Comparison of ENCODE assay signal across 9 cellular contexts in the genomic region with DNA sequence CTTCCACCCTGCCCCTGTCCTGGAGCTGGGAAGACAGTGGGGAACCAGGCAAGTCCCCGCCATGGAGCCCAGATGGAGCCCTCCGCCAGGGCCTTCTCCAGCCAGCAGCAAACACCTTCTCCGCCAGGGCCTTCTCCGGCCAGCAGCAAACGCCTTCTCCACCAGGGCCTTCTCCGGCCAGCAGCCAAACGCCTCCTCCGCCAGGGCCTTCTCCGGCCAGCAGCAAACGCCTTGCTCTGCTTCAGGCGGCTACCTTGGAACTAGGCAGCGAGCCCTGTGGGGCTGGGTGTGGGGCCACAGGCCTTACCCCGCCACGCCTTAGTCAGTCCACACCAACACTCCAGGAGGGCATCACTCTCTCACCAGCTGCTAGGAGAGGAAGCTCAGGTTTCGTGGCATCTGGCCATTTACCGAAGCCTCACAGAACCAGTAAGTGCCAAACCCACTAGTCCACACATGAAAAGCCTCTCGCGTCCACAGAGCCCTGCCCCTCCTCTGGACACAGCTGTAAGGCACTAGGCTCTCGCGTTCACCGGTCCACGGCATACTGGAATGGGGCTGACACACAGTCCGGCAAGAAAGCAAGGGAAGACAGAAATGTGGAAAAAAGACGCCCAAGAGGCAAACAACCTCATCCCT. TPM values are rescaled to one million over a fixed set of nuclear protein-coding genes. Genes with fewer than 3 reads are reported as not detected.
DNase-seq lines count a peak whose midpoint lies in the region; ATAC-seq, FAIRE-seq and TF ChIP-seq lines count a peak whose summit lies in the region.
"Had no signal": no experiment of that assay in that cellular context is flagged by ENCODE, and none has a peak within 500 bp of the region (broad histone marks: within the 10 kb centered on the region; RNA-seq: fewer than 3 reads in every experiment).

No MANE protein-coding gene starts in this region.

- no peak overlapping the region for H2BK20ac ChIP-seq in H1 (ENCODE audit: low read length)

- no peak for TF ChIP-seq EP300 in H1 (IDR thresholded peaks at IDR 0.05; ENCODE audit: borderline replicate concordance in 1 of 2, low read depth in 2 of 2, low read length in 2 of 2)

- no peak overlapping the region for H2BK15ac ChIP-seq in H1 (ENCODE audit: low read length)
- H2BK15ac ChIP-seq in neuronal stem cell (ENCODE audit: low read length), result no peak overlapping the region

- no peaks in the 10 kb centered on the region; a peak in 1 of 7 replicates for H3K27me3 ChIP-seq in H1 (replicated peaks in 1 of 4; ENCODE audit: control insufficient read depth in 3 of 4, extremely low read depth in 1 of 4, insufficient read depth in 3 of 4, low read length in 3 of 4)
- no peaks in the 10 kb centered on the region for H3K27me3 ChIP-seq in neuronal stem cell (ENCODE audit: control insufficient read depth in 3 of 3, insufficient read depth in 3 of 3, low read depth in 1 of 3, low read length in 3 of 3)

- no peak overlapping the region for H3K4me2 ChIP-seq in H1 (ENCODE audit: insufficient read depth in 1 of 2, low read depth in 2 of 2, low read length in 2 of 2)
- H3K4me2 ChIP-seq in neuronal stem cell (ENCODE audit: insufficient read depth, low read length, poor library complexity, severe bottlenecking), result no peak overlapping the region

- H4K5ac ChIP-seq in H1 (ENCODE audit: insufficient read length, low read depth, low read length), result no peak overlapping the region

- no peak overlapping the region for H3K23ac ChIP-seq in H1 (ENCODE audit: insufficient read length)
- H3K23ac ChIP-seq in neuronal stem cell (ENCODE audit: low read depth, low read length, poor library complexity), result peak overlapping the region; percentile 11

- ATAC-seq in GM21515 (IDR thresholded peaks at IDR 0.05; ENCODE audit: unreplicated experiment), result no peak

- H3K14ac ChIP-seq in H1 (ENCODE audit: insufficient read length) (no peak overlapping the region), neuronal stem cell (ENCODE audit: low read length) (no peak overlapping the region)

- H3K36me3 ChIP-seq in H1 (ENCODE audit: control insufficient read depth in 2 of 4, insufficient read depth in 4 of 4, low read length in 3 of 4) (no peaks in the 10 kb centered on the region; a peak in 4 of 8 replicates), neuronal stem cell (replicated peaks in 1 of 2; ENCODE audit: control insufficient read depth in 2 of 2, insufficient read depth in 2 of 2, low read length in 2 of 2) (peaks cover 4 to 8% of the 10 kb centered on the region in 2 donors)

- no peak for TF ChIP-seq POLR2A in H1 (IDR thresholded peaks at IDR 0.05; ENCODE audit: control extremely low read depth in 1 of 2, low read depth in 2 of 2, low read length in 2 of 2)

- H3K79me2 ChIP-seq in H1 (ENCODE audit: control insufficient read depth in 1 of 2, insufficient read depth in 2 of 2, low read length in 2 of 2), result peaks cover 5 to 91% of the 10 kb centered on the region in 2 experiments

- H3K27ac ChIP-seq in H1 (ENCODE audit: low read depth, low read length) (no peak overlapping the region), neuronal stem cell (replicated peaks; ENCODE audit: low read length) (no peak overlapping the region)

- H3K23me2 ChIP-seq in H1 (ENCODE audit: low read depth, low read length), result peaks cover 4% of the 10 kb centered on the region; the same call in 1 of the 2 replicates

- no peak overlapping the region for H2BK5ac ChIP-seq in H1 (ENCODE audit: low read depth, low read length)
- no peak overlapping the region for H2BK5ac ChIP-seq in neuronal stem cell (ENCODE audit: low read length)

- H2BK12ac ChIP-seq in H1 (ENCODE audit: low read depth, low read length), result no peak overlapping the region
- no peak overlapping the region for H2BK12ac ChIP-seq in neuronal stem cell (ENCODE audit: low read length)

- H3K9ac ChIP-seq in H1 (replicated peaks in 1 of 4; ENCODE audit: extremely low read depth in 1 of 4, low read depth in 3 of 4, low read length in 3 of 4) (no peak overlapping the region; a peak in 1 of 7 replicates), neuronal stem cell (ENCODE audit: low read depth, low read length, poor library complexity) (no peak overlapping the region)

- no peak overlapping the region for H3K4ac ChIP-seq in H1 (replicated peaks; ENCODE audit: insufficient read length, low read depth, low read length)
- H3K4ac ChIP-seq in neuronal stem cell (ENCODE audit: low read length), result no peak overlapping the region

- H3K79me1 ChIP-seq in H1 (ENCODE audit: low read depth, low read length) (peaks cover 45% of the 10 kb centered on the region), neuronal stem cell (ENCODE audit: low read depth, low read length) (peaks cover 40% of the 10 kb centered on the region)

- WGBS in H1 (ENCODE audit: extremely low coverage in 1 of 2, insufficient coverage in 1 of 2, insufficient read length in 1 of 2, insufficient replicate concordance in 2 of 2, low coverage in 1 of 2, low lambda C conversion rate in 2 of 2, missing lambda C conversion rate in 1 of 2), 2 experiments, result 90% methylated on average over 19 of the region's 24 CpGs; no CpG with 5 or more reads in 1 of the 2 experiments
- WGBS in neuronal stem cell (ENCODE audit: extremely low coverage in 2 of 2, insufficient read length in 2 of 2, insufficient replicate concordance in 1 of 2), 2 donors, result no CpG with 5 or more reads among the region's 24 CpGs

- no peak for TF ChIP-seq RAD21 in H1 (IDR thresholded peaks at IDR 0.05 in 1 of 2, conservative IDR thresholded peaks at IDR 0.05 in 1 of 2; ENCODE audit: low read depth in 2 of 2, low read length in 2 of 2)

- H2AK5ac ChIP-seq in H1 (ENCODE audit: low read depth, low read length) (no peak overlapping the region), neuronal stem cell (ENCODE audit: low read depth, low read length) (no peak overlapping the region)

- no peak overlapping the region for H3K56ac ChIP-seq in H1 (replicated peaks; ENCODE audit: insufficient read length, low read depth, low read length)

- POLR2A ChIA-PET in H1 (lab: Charles Lee; ENCODE audit: partially characterized antibody), result interaction anchor here (0.6 to 0.7 kb wide), 2 partner anchors 12 to 16 kb away, joined by 3 read pairs; no protein-coding TSS in a partner anchor

- H3K4me3 ChIP-seq in H1 (ENCODE audit: extremely low read depth in 1 of 4, insufficient read depth in 2 of 4, low read depth in 3 of 4, low read length in 4 of 4), result no peak overlapping the region
- peak overlapping the region in 1 of 2 donors; percentile 8 for H3K4me3 ChIP-seq in neuronal stem cell (ENCODE audit: low read length in 2 of 2)

- H4K91ac ChIP-seq in H1 (replicated peaks; ENCODE audit: insufficient read length, low read length), result no peak overlapping the region
- H4K91ac ChIP-seq in neuronal stem cell (ENCODE audit: low read depth, low read length, poor library complexity), result no peak overlapping the region

- H2AFZ ChIP-seq in H1 (ENCODE audit: low read length), result no peak overlapping the region
- no peak overlapping the region for H2AFZ ChIP-seq in neuronal stem cell (ENCODE audit: low read length)

- no peaks in the 10 kb centered on the region for H3K9me3 ChIP-seq in H1 (ENCODE audit: insufficient read depth in 2 of 2, low read depth in 1 of 2, low read length in 1 of 2)
- H3K9me3 ChIP-seq in neuronal stem cell (replicated peaks in 1 of 2; ENCODE audit: control insufficient read depth in 2 of 2, insufficient read depth in 1 of 2, low read depth in 1 of 2, low read length in 2 of 2), result no peaks in the 10 kb centered on the region

- no peak for TF ChIP-seq CTCF in H1 (IDR thresholded peaks at IDR 0.05; ENCODE audit: control extremely low read depth in 1 of 3, insufficient read depth in 1 of 3, low read depth in 1 of 3, low read length in 3 of 3)

- H4K8ac ChIP-seq in H1 (ENCODE audit: extremely low read depth, insufficient read depth, low read length) (0 out of 2 replicates have a peak overlapping the region, but pooled peaks have one; percentile 14), neuronal stem cell (ENCODE audit: low read depth, low read length) (no peak overlapping the region)

- no peak for FAIRE-seq in H1 (lab: Jason Lieb, UNC)
- FAIRE-seq: G401.6 had no signal

- H3K18ac ChIP-seq in H1 (ENCODE audit: extremely low read depth, low read length) (no peak overlapping the region), neuronal stem cell (ENCODE audit: low read length) (no peak overlapping the region)

- H3K4me1 ChIP-seq in H1 (replicated peaks in 1 of 4; ENCODE audit: control insufficient read depth in 3 of 4, insufficient read depth in 4 of 4, low read length in 3 of 4), result peaks cover 0 to 12% (median 1%) of the 10 kb centered on the region in 4 experiments; a peak in 3 of 7 replicates
- H3K4me1 ChIP-seq in neuronal stem cell (ENCODE audit: control insufficient read depth in 2 of 2, insufficient read depth in 1 of 2, low read depth in 1 of 2, low read length in 2 of 2), result peaks cover 13 to 33% of the 10 kb centered on the region in 2 donors

- DNase-seq in Ammon's horn (ENCODE audit: low spot score) (peak; percentile 58), NCI-H2196 (lab: John Stamatoyannopoulos, UW; ENCODE audit: unreplicated experiment) (peak; percentile 80), H1 (ENCODE audit: low read depth in 1 of 2, low spot score in 2 of 2) (no peak), neuronal stem cell (ENCODE audit: low spot score) (no peak), NCI-H345 treated with DMSO at 0.1 percent for 48 hours (lab: John Stamatoyannopoulos, UW; ENCODE audit: unreplicated experiment) (no peak), NCI-H510A treated with DMSO at 0.1 percent for 48 hours (lab: John Stamatoyannopoulos, UW) (no peak)
- no peak for DNase-seq in activated CD4-positive, alpha-beta T cell treated with anti-CD3 and anti-CD28 coated beads, Interleukin-2, amount 50 U/mL, for 1 hour

- CTCF ChIA-PET in H1 (lab: Charles Lee; ENCODE audit: partially characterized antibody), result interaction anchor here (1.1 to 3.7 kb wide), 6 partner anchors 9 to 32 kb away, joined by 3 to 19 read pairs (median 5); no protein-coding TSS in a partner anchor

- peaks cover 28 to 58% of the 10 kb centered on the region in 2 experiments for H4K20me1 ChIP-seq in H1 (replicated peaks in 1 of 2; ENCODE audit: control insufficient read depth in 1 of 2, insufficient read depth in 2 of 2, low read length in 2 of 2)

- H2BK120ac ChIP-seq in H1 (replicated peaks; ENCODE audit: low read depth, low read length), result no peak overlapping the region
- H2BK120ac ChIP-seq in neuronal stem cell (ENCODE audit: low read depth, low read length), result no peak overlapping the region

TF ChIP-seq in H1, 55 proteins besides CTCF, POLR2A, EP300 and RAD21 (continues in another document):
- TF ChIP-seq POLR2AphosphoS5 (IDR thresholded peaks at IDR 0.05; ENCODE audit: low read depth, low read length), result no peak

RNA-seq across cellular contexts. Expression of gene MLLT1, which starts 41.0 kb away (rescaled TPM):
- 42.4 and 45.1 TPM in 2 replicates for total RNA-seq in H1 (2021; fragmentation: NEBNext Ultra II Directional; extraction: Animal tissue kit (Norgen Biotek cat#: 25700))
- 18.8 and 27.7 TPM in 2 replicates for polyA plus RNA-seq in H1 (2011; rRNA removed)
- 19.7 TPM for polyA plus RNA-seq in H1 (2011; cell fraction: cytosol; rRNA removed)
- polyA plus RNA-seq in H1 (2011; cell fraction: nucleus; rRNA removed), result 74.8 TPM
- 24.7 to 35.8 TPM (median 32.5 TPM) in 4 replicates for polyA plus RNA-seq in H1 (2012, experiment 1 of 2)
- 17.2 TPM for polyA plus RNA-seq in H1 (2012, experiment 2 of 2)
- 22.0 TPM for polyA plus RNA-seq in H1 (2013, experiment 1 of 2)
- 21.5 TPM for polyA plus RNA-seq in H1 (2013, experiment 2 of 2)
- polyA minus RNA-seq in H1 (2011; rRNA and poly(A)+ RNA removed), result 7.1 and 12.4 TPM in 2 replicates
- 42.9 TPM for polyA minus RNA-seq in H1 (2011; cell fraction: cytosol; rRNA and poly(A)+ RNA removed)
- polyA minus RNA-seq in H1 (2011; cell fraction: nucleus; rRNA and poly(A)+ RNA removed), result 13.2 TPM
- polyA plus RNA-seq in neuronal stem cell (2013, experiment 1 of 2), result 43.3 TPM
- 43.5 TPM for polyA plus RNA-seq in neuronal stem cell (2013, experiment 2 of 2)

Comparison
In these comparisons a context has a peak if more than half of its experiments do, and no peak if none do; other contexts are left out.
1. DNase-seq: peak in Ammon's horn (single experiment) and NCI-H2196 (single experiment); none in H1 (0 of 2), neuronal stem cell (single experiment), NCI-H345 treated with DMSO at 0.1 percent for 48 hours (single experiment), activated CD4-positive, alpha-beta T cell treated with anti-CD3 and anti-CD28 coated beads, Interleukin-2, amount 50 U/mL, for 1 hour (single experiment) and NCI-H510A treated with DMSO at 0.1 percent for 48 hours (single experiment).